8 cellular contexts compared by ENCODE assay signal in the genomic region with DNA sequence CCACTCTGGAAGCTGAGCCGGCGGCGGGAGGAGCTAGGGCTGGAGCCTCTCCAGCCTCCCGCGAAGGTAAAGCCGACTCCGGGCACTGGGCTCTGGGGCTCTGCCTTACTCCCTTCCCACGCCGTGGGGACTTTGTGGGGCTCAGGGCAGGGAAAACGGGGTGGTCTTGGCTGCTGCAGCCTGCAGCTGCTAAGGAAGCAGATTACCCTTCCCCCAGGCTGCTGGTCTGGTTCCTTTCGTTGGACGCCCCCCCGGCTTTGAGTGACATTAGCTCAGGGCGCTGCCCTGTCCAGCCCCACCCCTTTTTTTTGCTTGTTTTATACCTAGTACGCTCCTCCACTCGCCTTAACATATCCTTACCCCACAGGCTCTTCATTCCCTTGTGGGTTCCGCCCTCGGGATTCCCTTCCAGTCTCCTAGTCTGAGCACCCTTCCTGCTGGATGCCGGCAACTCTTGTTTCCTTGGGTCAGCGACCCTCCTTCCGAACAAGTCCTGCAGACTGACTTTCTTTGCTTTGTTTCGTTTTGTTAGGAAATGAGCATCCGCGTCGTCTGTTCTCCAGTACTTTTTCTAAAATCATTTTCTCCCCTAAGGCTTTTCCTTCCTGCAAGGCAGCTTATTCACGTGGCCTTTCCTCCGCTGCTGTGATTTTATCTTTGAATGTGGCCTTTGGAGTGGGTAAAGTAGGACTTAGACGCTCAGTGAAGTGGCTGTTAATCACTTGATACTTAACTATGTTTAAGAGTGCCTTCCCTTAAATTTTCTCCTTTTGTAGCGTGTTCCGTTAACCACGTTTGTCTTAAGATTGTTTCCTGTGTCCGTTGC. TPM values are rescaled to one million over a fixed set of nuclear protein-coding genes. Genes with fewer than 3 reads are reported as not detected.
A peak's percentile ranks its signal among the peaks of the same experiment; 100 is the strongest.
DNase-seq lines count a peak whose midpoint lies in the region; ATAC-seq, FAIRE-seq and TF ChIP-seq lines count a peak whose summit lies in the region.

No MANE protein-coding gene starts in this region.

- TF ChIP-seq CTCF in 22Rv1 (IDR thresholded peaks at IDR 0.05) (no peak), coronary artery (IDR thresholded peaks at IDR 0.05) (no peak), liver (IDR thresholded peaks at IDR 0.05; ENCODE audit: low read depth, low read length, missing input control) (no peak)

- peak; percentile 37; the same call in 1 of the 2 replicates for TF ChIP-seq POLR2A in GM12892 (IDR thresholded peaks at IDR 0.05; ENCODE audit: low read depth, low read length)

- no peaks in the 10 kb centered on the region for H3K27me3 ChIP-seq in liver (ENCODE audit: control insufficient read depth in 4 of 4, insufficient read depth in 4 of 4, low read length in 3 of 4)

- peak; percentile 38 for FAIRE-seq in GM12892 (lab: Jason Lieb, UNC)

- no peaks in the 10 kb centered on the region for H3K9me3 ChIP-seq in liver (ENCODE audit: control insufficient read depth in 4 of 4, low read length in 3 of 4)

- WGBS in liver = 2% methylated on average over 32 of the region's 32 CpGs

- H3K36me3 ChIP-seq in liver (ENCODE audit: control insufficient read depth in 4 of 4, insufficient read depth in 3 of 4, low read depth in 1 of 4, low read length in 3 of 4) = peaks cover 0 to 1% (median 0%) of the 10 kb centered on the region in 4 donors

- H3K9ac ChIP-seq in liver (ENCODE audit: low read depth in 1 of 2, low read length in 2 of 2) = peak overlapping the region; percentile 30 to 93

- H3K4me3 ChIP-seq in coronary artery (peak overlapping the region; percentile 79), liver (ENCODE audit: low read depth in 1 of 3, low read length in 3 of 3) (peak overlapping the region; percentile 94 to 96 (median 96))

- DNase-seq in GM12892 (ENCODE audit: insufficient read length) = peak; percentile 27
- DNase-seq in NCI-H1092 (lab: John Stamatoyannopoulos, UW) = peak; percentile 10
- DNase-seq in T-helper 2 cell = peak in 3 of 5 experiments; percentile 15 to 77 (median 19)
- DNase-seq in coronary artery (ENCODE audit: low spot score) = peak; percentile 75
- peak in 2 of 3 donors; percentile 13 to 29 for DNase-seq in stimulated activated CD4-positive, alpha-beta T cell treated with anti-CD3 and anti-CD28 coated beads, TNF-alpha, amount 100 ng/mL, for 48 hours (ENCODE audit: low read depth in 3 of 3)

- H3K27ac ChIP-seq in 22Rv1 (peak overlapping the region; percentile 92), coronary artery (peak overlapping the region; percentile 84 to 88), liver (ENCODE audit: low read depth in 1 of 2, low read length in 2 of 2) (peak overlapping the region; percentile 79 to 85)

- peak; percentile 34 for ATAC-seq in HG02763 (IDR thresholded peaks at IDR 0.05; ENCODE audit: unreplicated experiment)

- peak in 1 of 2 donors; percentile 1 for TF ChIP-seq RAD21 in liver (IDR thresholded peaks at IDR 0.05)

- H3K4me1 ChIP-seq in liver (ENCODE audit: control insufficient read depth in 4 of 4, insufficient read depth in 4 of 4, low read length in 3 of 4) = peaks cover 4 to 14% (median 12%) of the 10 kb centered on the region in 4 donors

TF ChIP-seq in liver, 16 proteins besides CTCF, POLR2A, EP300 and RAD21:
- TF ChIP-seq, protein P1, sequence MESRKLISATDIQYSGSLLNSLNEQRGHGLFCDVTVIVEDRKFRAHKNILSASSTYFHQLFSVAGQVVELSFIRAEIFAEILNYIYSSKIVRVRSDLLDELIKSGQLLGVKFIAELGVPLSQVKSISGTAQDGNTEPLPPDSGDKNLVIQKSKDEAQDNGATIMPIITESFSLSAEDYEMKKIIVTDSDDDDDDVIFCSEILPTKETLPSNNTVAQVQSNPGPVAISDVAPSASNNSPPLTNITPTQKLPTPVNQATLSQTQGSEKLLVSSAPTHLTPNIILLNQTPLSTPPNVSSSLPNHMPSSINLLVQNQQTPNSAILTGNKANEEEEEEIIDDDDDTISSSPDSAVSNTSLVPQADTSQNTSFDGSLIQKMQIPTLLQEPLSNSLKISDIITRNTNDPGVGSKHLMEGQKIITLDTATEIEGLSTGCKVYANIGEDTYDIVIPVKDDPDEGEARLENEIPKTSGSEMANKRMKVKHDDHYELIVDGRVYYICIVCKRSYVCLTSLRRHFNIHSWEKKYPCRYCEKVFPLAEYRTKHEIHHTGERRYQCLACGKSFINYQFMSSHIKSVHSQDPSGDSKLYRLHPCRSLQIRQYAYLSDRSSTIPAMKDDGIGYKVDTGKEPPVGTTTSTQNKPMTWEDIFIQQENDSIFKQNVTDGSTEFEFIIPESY (IDR thresholded peaks at IDR 0.05) = no peak
- TF ChIP-seq FOXA2 (IDR thresholded peaks at IDR 0.05) = no peak
- peak; percentile 79 for TF ChIP-seq YY1 (IDR thresholded peaks at IDR 0.05)
- no peak for TF ChIP-seq SP1 (IDR thresholded peaks at IDR 0.05)
- TF ChIP-seq TAF1 (conservative IDR thresholded peaks at IDR 0.05) = peak; percentile 15
- TF ChIP-seq, protein P2, sequence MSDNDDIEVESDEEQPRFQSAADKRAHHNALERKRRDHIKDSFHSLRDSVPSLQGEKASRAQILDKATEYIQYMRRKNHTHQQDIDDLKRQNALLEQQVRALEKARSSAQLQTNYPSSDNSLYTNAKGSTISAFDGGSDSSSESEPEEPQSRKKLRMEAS (IDR thresholded peaks at IDR 0.05) = no peak
- TF ChIP-seq EGR1 (IDR thresholded peaks at IDR 0.05; ENCODE audit: low read depth in 2 of 2) = peak in 1 of 2 donors; percentile 32
- no peak for TF ChIP-seq FOXA1 (IDR thresholded peaks at IDR 0.05)
- TF ChIP-seq RXRA (IDR thresholded peaks at IDR 0.05) = no peak
- TF ChIP-seq, protein P3, sequence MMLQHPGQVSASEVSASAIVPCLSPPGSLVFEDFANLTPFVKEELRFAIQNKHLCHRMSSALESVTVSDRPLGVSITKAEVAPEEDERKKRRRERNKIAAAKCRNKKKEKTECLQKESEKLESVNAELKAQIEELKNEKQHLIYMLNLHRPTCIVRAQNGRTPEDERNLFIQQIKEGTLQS (IDR thresholded peaks at IDR 0.05) = no peak
- TF ChIP-seq NR2F2 (IDR thresholded peaks at IDR 0.05) = no peak

RNA-seq across cellular contexts. Expression of a gene that starts 0.6 kb away (rescaled TPM):
- 15.9 TPM for polyA plus RNA-seq in GM12892 (2012; ENCODE audit: missing spikeins)
- 10 to 100 TPM; 22.6 to 22.8 TPM for total RNA-seq in liver
- polyA plus RNA-seq in liver = 1 to 10 TPM; 6.3 to 8.2 TPM

Comparison
In these comparisons a context has a peak if more than half of its experiments do, and no peak if none do; other contexts are left out.
1. Peak in every context shown above with its lines: DNase-seq, ATAC-seq, H3K4me3 ChIP-seq and H3K27ac ChIP-seq.
2. DNase-seq: peak in every context shown above with its lines; median percentile 75 in coronary artery; 27 in GM12892; 21 in stimulated activated CD4-positive, alpha-beta T cell treated with anti-CD3 and anti-CD28 coated beads, TNF-alpha, amount 100 ng/mL, for 48 hours; 19 in T-helper 2 cell; 10 in NCI-H1092.